ENCODE assay signal across 8 cellular contexts in the genomic region with DNA sequence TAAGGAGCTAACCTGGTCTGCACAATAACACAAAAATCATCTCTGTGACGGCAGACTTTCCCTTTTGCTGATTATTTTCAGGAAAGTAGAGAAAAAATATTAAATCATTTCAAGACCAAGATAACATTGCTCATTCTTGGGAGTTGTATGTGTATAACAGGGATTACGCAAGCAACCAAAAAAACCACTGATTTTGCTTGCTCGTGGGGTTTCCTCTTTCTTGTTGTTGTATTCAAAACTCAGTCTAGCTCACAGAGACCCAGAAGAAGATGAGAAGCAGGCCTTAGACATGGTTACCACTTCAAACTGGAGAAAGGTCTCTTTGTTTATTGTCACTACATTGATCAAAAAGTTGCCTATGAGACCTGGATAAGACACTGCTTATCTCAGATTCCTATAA. TPM values are rescaled to one million over a fixed set of nuclear protein-coding genes. Genes with fewer than 3 reads are reported as not detected.
DNase-seq lines count a peak whose midpoint lies in the region; ATAC-seq, FAIRE-seq and TF ChIP-seq lines count a peak whose summit lies in the region.

No MANE protein-coding gene starts in this region.

- peak overlapping the region; percentile 29 for H3K4me3 ChIP-seq in DOHH2 (ENCODE audit: low read length)
- no peak overlapping the region for H3K4me3 ChIP-seq in lower lobe of right lung
- H3K4me3 ChIP-seq in GM23338 = no peak overlapping the region

- H3K9me3 ChIP-seq in DOHH2 (ENCODE audit: control insufficient read depth, insufficient read depth, low read length) (no peaks in the 10 kb centered on the region), lower lobe of right lung (no peaks in the 10 kb centered on the region)

- H3K36me3 Mint-ChIP-seq in T-cell = peaks cover 9% of the 10 kb centered on the region
- H3K36me3 Mint-ChIP-seq in GM23338 (ENCODE audit: low read depth) = no peaks in the 10 kb centered on the region
- H3K36me3 Mint-ChIP-seq in glutamatergic neuron (ENCODE audit: unreplicated experiment) = no peaks in the 10 kb centered on the region

- ATAC-seq in T-cell (replicated peaks in 1 of 4) (peak; percentile 67 to 77 (median 70)), lower lobe of right lung (peak; percentile 46 to 53), HG03135 (IDR thresholded peaks at IDR 0.05; ENCODE audit: unreplicated experiment) (no peak), GM23338 (no peak)

- H3K4me2 ChIP-seq in DOHH2 (ENCODE audit: low read length) (peak overlapping the region; percentile 73), GM23338 (no peak overlapping the region)

- no peak overlapping the region for H2AFZ ChIP-seq in GM23338

- H3K36me3 ChIP-seq in DOHH2 (ENCODE audit: control insufficient read depth, low read length) (peaks cover 20% of the 10 kb centered on the region), lower lobe of right lung (no peaks in the 10 kb centered on the region), GM23338 (ENCODE audit: insufficient read depth) (no peaks in the 10 kb centered on the region)

- H3K27ac Mint-ChIP-seq in T-cell (peak overlapping the region; percentile 95 to 98), GM23338 (no peak overlapping the region), glutamatergic neuron (ENCODE audit: unreplicated experiment) (no peak overlapping the region)

- H3K4me3 Mint-ChIP-seq in T-cell (peak overlapping the region; percentile 28 to 96 (median 31)), GM23338 (no peak overlapping the region), glutamatergic neuron (ENCODE audit: unreplicated experiment) (no peak overlapping the region)

- no peak for TF ChIP-seq POLR2A in H54 (IDR thresholded peaks at IDR 0.05; ENCODE audit: low read depth, low read length)

- H3K9me3 Mint-ChIP-seq in T-cell (no peaks in the 10 kb centered on the region), GM23338 (no peaks in the 10 kb centered on the region), glutamatergic neuron (ENCODE audit: unreplicated experiment) (no peaks in the 10 kb centered on the region)

- H3K27me3 Mint-ChIP-seq in T-cell (no peaks in the 10 kb centered on the region), GM23338 (ENCODE audit: insufficient read depth, low read depth, poor library complexity) (no peaks in the 10 kb centered on the region), glutamatergic neuron (ENCODE audit: unreplicated experiment) (no peaks in the 10 kb centered on the region)

- CTCF ChIA-PET in T-cell (lab: Charles Lee) = interaction anchor here in 1 of 2 donors (0.6 to 1.8 kb wide), 5 partner anchors 27 to 144 kb away, joined by 3 to 8 read pairs (median 3); partner anchors contain the start of gene GLIPR1L1

- H4K20me1 ChIP-seq in DOHH2 (ENCODE audit: control insufficient read depth, insufficient read depth, low read depth, low read length) (no peaks in the 10 kb centered on the region), GM23338 (replicated peaks; ENCODE audit: insufficient read depth) (no peaks in the 10 kb centered on the region)

- POLR2A ChIA-PET in T-cell (lab: Charles Lee) = interaction anchor here in 1 of 2 donors (4.7 kb wide), 1 partner anchor 87 kb away, joined by 21 read pairs; the partner anchor contains the start of gene GLIPR1L2

- H3F3A ChIP-seq in DOHH2 (ENCODE audit: control insufficient read depth, insufficient read depth) = peaks cover 15% of the 10 kb centered on the region
- no peaks in the 10 kb centered on the region for H3F3A ChIP-seq in GM23338 (replicated peaks; ENCODE audit: low read depth)

- H3K9me2 ChIP-seq in DOHH2 (replicated peaks; ENCODE audit: control insufficient read depth, low read length) (no peaks in the 10 kb centered on the region), GM23338 (ENCODE audit: insufficient read depth) (no peaks in the 10 kb centered on the region; the same call in none of the 2 replicates)

- H3K27ac ChIP-seq in DOHH2 (ENCODE audit: low read depth, low read length) (peak overlapping the region; percentile 46), lower lobe of right lung (peak overlapping the region; percentile 82), GM23338 (ENCODE audit: low read depth) (no peak overlapping the region)

- H3K4me1 ChIP-seq in DOHH2 (ENCODE audit: control insufficient read depth, low read length) (peaks cover 73% of the 10 kb centered on the region), lower lobe of right lung (peaks cover 27% of the 10 kb centered on the region), GM23338 (ENCODE audit: insufficient read depth) (peaks cover 9% of the 10 kb centered on the region; the same call in 1 of the 2 replicates)

- FAIRE-seq in H54 (lab: Jason Lieb, UNC) = peak; percentile 30

- DNase-seq in H54 (ENCODE audit: insufficient read length, low spot score) = no peak
- DNase-seq in T-cell = peak in 24 of 34 experiments; percentile 9 to 66 (median 40)
- no peak for DNase-seq in lower lobe of right lung
- DNase-seq in T1000 (lab: John Stamatoyannopoulos, UW) = no peak
- no peak for DNase-seq in GM23338 (ENCODE audit: low spot score)
- DNase-seq in glutamatergic neuron = no peak

- no peak for TF ChIP-seq CTCF in DOHH2 (IDR thresholded peaks at IDR 0.05; ENCODE audit: low read depth, low read length, poor library complexity, severe bottlenecking)
- no peak for TF ChIP-seq CTCF in lower lobe of right lung (IDR thresholded peaks at IDR 0.05)
- no peak for TF ChIP-seq CTCF in GM23338 (conservative IDR thresholded peaks at IDR 0.05; ENCODE audit: low read depth in 2 of 2)
- TF ChIP-seq CTCF in glutamatergic neuron (IDR thresholded peaks at IDR 0.05; ENCODE audit: partially characterized antibody, unreplicated experiment) = no peak

- intact Hi-C loops in lower lobe of right lung (cut with DNase I) = no loop called here

- peaks cover 60 to 65% (median 61%) of the 10 kb centered on the region in 3 donors for H3K4me1 Mint-ChIP-seq in T-cell
- H3K4me1 Mint-ChIP-seq in GM23338 = peaks cover 12% of the 10 kb centered on the region
- peaks cover 2% of the 10 kb centered on the region for H3K4me1 Mint-ChIP-seq in glutamatergic neuron (ENCODE audit: low read depth, unreplicated experiment)

- no peaks in the 10 kb centered on the region for H3K27me3 ChIP-seq in DOHH2 (ENCODE audit: control insufficient read depth, low read length)
- no peaks in the 10 kb centered on the region for H3K27me3 ChIP-seq in lower lobe of right lung (ENCODE audit: low read depth)
- no peaks in the 10 kb centered on the region for H3K27me3 ChIP-seq in GM23338 (ENCODE audit: insufficient read depth)

- H3K79me2 ChIP-seq in DOHH2 (ENCODE audit: control insufficient read depth, low read length) (peaks cover 27% of the 10 kb centered on the region), GM23338 (replicated peaks; ENCODE audit: insufficient read depth) (no peaks in the 10 kb centered on the region)

TF ChIP-seq in GM23338, 12 proteins besides CTCF, POLR2A, EP300 and RAD21:
- TF ChIP-seq POLR2AphosphoS5 (IDR thresholded peaks at IDR 0.05; ENCODE audit: low read depth) (no peak), EZH2phosphoT487 (IDR thresholded peaks at IDR 0.05; ENCODE audit: unreplicated experiment) (no peak), CREB1 (CRISPR knock-in tag; IDR thresholded peaks at IDR 0.05; ENCODE audit: low read depth) (no peak), ZNF331 (CRISPR knock-in tag; IDR thresholded peaks at IDR 0.05; ENCODE audit: low read depth) (no peak), EZH2 (IDR thresholded peaks at IDR 0.05; ENCODE audit: low read depth, unreplicated experiment) (no peak)
- TF ChIP-seq, protein P1, sequence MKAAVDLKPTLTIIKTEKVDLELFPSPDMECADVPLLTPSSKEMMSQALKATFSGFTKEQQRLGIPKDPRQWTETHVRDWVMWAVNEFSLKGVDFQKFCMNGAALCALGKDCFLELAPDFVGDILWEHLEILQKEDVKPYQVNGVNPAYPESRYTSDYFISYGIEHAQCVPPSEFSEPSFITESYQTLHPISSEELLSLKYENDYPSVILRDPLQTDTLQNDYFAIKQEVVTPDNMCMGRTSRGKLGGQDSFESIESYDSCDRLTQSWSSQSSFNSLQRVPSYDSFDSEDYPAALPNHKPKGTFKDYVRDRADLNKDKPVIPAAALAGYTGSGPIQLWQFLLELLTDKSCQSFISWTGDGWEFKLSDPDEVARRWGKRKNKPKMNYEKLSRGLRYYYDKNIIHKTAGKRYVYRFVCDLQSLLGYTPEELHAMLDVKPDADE (IDR thresholded peaks at IDR 0.05) = no peak

RNA-seq across cellular contexts. Expression of gene GLIPR1, which starts 2.2 kb away (rescaled TPM):
- total RNA-seq in T-cell (100 to 1,000 TPM in 1 of 5 donors, 10 to 100 TPM in 4; 42.9 to 102 (median 53.5) TPM), lower lobe of right lung (52.0 TPM), glutamatergic neuron (ENCODE audit: unreplicated experiment) (0.25 TPM)
- total RNA-seq in GM23338 (2014; rRNA removed; shearing (Covaris generic)) = 0.03 and 0.04 TPM in 2 replicates
- 4.8 and 6.1 TPM in 2 replicates for polyA plus RNA-seq in GM23338 (2016; fragmentation: Nextera tagmentation; extraction: Ambion mirVana)

RNA-seq across cellular contexts. Expression of gene KRR1, which starts 33.0 kb away (rescaled TPM):
- total RNA-seq in T-cell (100 to 1,000 TPM in 2 of 5 donors, 10 to 100 TPM in 3; 53.7 to 122 (median 66.5) TPM), lower lobe of right lung (39.8 TPM), glutamatergic neuron (ENCODE audit: unreplicated experiment) (57.7 TPM)
- 37.4 and 55.7 TPM in 2 replicates for total RNA-seq in GM23338 (2014; rRNA removed; shearing (Covaris generic))
- polyA plus RNA-seq in GM23338 (2016; fragmentation: Nextera tagmentation; extraction: Ambion mirVana) = 113 and 120 TPM in 2 replicates

Comparison
In these comparisons a context has a peak if more than half of its experiments do, and no peak if none do; other contexts are left out.
1. DNase-seq: peak in T-cell (24 of 34); none in H54 (single experiment), lower lobe of right lung (single experiment), T1000 (single experiment), GM23338 (single experiment) and glutamatergic neuron (single experiment).
2. ATAC-seq: peak in T-cell (4 of 4) and lower lobe of right lung (2 of 2); none in HG03135 (single experiment) and GM23338 (single experiment).
3. H3K27ac Mint-ChIP-seq: peak in T-cell (2 of 2); none in GM23338 (single experiment) and glutamatergic neuron (single experiment).
4. H3K4me3 Mint-ChIP-seq: peak in T-cell (3 of 3); none in GM23338 (single experiment) and glutamatergic neuron (single experiment).
5. RNA of gene GLIPR1, which starts 2.2 kb away (total RNA-seq): 42.9 to 102 TPM in T-cell and 52.0 TPM in lower lobe of right lung (single experiment); 0.25 TPM in glutamatergic neuron (single experiment) and 0.03 to 0.04 TPM in GM23338; every median in the first group is over 10 times any median in the second.